ENCODE assay signal across 21 cellular contexts in the genomic region with DNA sequence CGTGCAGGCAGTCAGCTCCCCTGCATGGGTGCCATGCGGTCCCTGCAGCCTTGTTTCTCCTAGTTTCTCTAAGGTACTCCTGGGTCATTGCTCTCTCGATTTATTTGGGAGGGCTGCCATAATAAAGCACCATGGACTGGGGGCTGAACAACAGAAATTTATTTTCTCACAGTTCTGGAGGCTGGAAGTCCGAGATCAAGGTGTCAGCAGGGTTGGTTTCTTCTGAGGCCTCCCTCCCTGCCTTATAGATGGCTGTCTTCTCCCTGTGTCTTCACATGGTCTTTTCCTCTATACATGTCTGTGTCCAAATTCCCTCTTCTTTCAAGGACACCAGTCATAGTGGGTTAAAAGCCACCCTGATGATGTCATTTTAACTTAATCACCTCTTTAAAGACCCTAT. TPM values are rescaled to one million over a fixed set of nuclear protein-coding genes. Genes with fewer than 3 reads are reported as not detected.
DNase-seq lines count a peak whose midpoint lies in the region; ATAC-seq, FAIRE-seq and TF ChIP-seq lines count a peak whose summit lies in the region.
"Had no signal": no experiment of that assay in that cellular context is flagged by ENCODE, and none has a peak within 500 bp of the region (broad histone marks: within the 10 kb centered on the region; RNA-seq: fewer than 3 reads in every experiment).

No MANE protein-coding gene starts in this region.

- intact Hi-C loops in Right ventricle myocardium inferior (cut with DNase I) (no loop called here), kidney (cut with DNase I) (no loop called here), thyroid gland (cut with DNase I) (no loop called here)

- no peak for FAIRE-seq in kidney (lab: Jason Lieb, UNC)
- FAIRE-seq: GM12891, H54 had no signal

- no peak overlapping the region for H3K4me3 ChIP-seq in right atrium auricular region
- no peak overlapping the region for H3K4me3 ChIP-seq in RWPE2 (ENCODE audit: severe bottlenecking)
- H3K4me3 ChIP-seq in kidney (ENCODE audit: low read length in 2 of 2), result no peak overlapping the region
- no peak overlapping the region for H3K4me3 ChIP-seq in thyroid gland (replicated peaks in 1 of 3)
- H3K4me3 ChIP-seq: BLaER1 treated with 17β-estradiol and CSF1 and Interleukin-3, amounts not matched to agents 10 nM and 100 nM; transverse colon had no signal

- DNase-seq in right atrium auricular region (ENCODE audit: low spot score) (no peak), Right ventricle myocardium inferior (ENCODE audit: missing footprints) (no peak), RWPE2 (ENCODE audit: low spot score) (no peak), kidney (no peak), thyroid gland (no peak), NCI-H1105 treated with DMSO at 0.1 percent for 48 hours (lab: John Stamatoyannopoulos, UW) (no peak), NCI-H82 (lab: John Stamatoyannopoulos, UW) (no peak)
- DNase-seq: activated CD4-positive, alpha-beta memory T cell treated with anti-CD3 and anti-CD28 coated beads, Interleukin-2, amount 10 ng/mL, durations not matched to agents 7 days and 5 days; activated CD8-positive, alpha-beta memory T cell treated with anti-CD3 and anti-CD28 coated beads, Interleukin-2, amount 50 U/mL, for 4 hours; activated naive CD4-positive, alpha-beta T cell treated with anti-CD3 and anti-CD28 coated beads, Interleukin-2, amount 10 ng/mL, durations not matched to agents 7 days and 5 days; immature natural killer cell; mesenchymal stem cell; MV-4-11; NCI-H446 treated with DMSO at 0.1 percent for 48 hours; OCI-M1; stimulated activated CD4-positive, alpha-beta T cell treated with anti-CD3 and anti-CD28 coated beads, Interleukin-4, amount 100 ng/mL, for 24 hours; transverse colon had no signal

- TF ChIP-seq CTCF in right atrium auricular region (IDR thresholded peaks at IDR 0.05) (no peak), RWPE2 (IDR thresholded peaks at IDR 0.05; ENCODE audit: poor library complexity, severe bottlenecking) (no peak), kidney (IDR thresholded peaks at IDR 0.05; ENCODE audit: borderline replicate concordance, extremely low read depth, insufficient read depth) (no peak), thyroid gland (IDR thresholded peaks at IDR 0.05) (no peak)

- H3K36me3 ChIP-seq in right atrium auricular region (no peaks in the 10 kb centered on the region), RWPE2 (ENCODE audit: low read depth) (no peaks in the 10 kb centered on the region), kidney (ENCODE audit: control insufficient read depth in 1 of 2, insufficient read depth in 2 of 2, low read length in 2 of 2) (no peaks in the 10 kb centered on the region), thyroid gland (no peaks in the 10 kb centered on the region)
- H3K36me3 ChIP-seq: BLaER1 treated with 17β-estradiol and CSF1 and Interleukin-3, amounts not matched to agents 10 nM and 100 nM; transverse colon had no signal

- ATAC-seq in Right ventricle myocardium inferior (no peak), RWPE2 (ENCODE audit: low read depth) (no peak), HG03039 (IDR thresholded peaks at IDR 0.05; ENCODE audit: unreplicated experiment) (no peak)

- TF ChIP-seq POLR2A in thyroid gland (IDR thresholded peaks at IDR 0.05), result no peak

- no peak overlapping the region for H3K9ac ChIP-seq in kidney (ENCODE audit: low read length in 2 of 2)
- H3K9ac ChIP-seq: BLaER1 treated with 17β-estradiol and CSF1 and Interleukin-3, amounts not matched to agents 10 nM and 100 nM had no signal

- H3K27me3 ChIP-seq in right atrium auricular region (no peaks in the 10 kb centered on the region), RWPE2 (ENCODE audit: insufficient read depth, poor library complexity, severe bottlenecking) (no peaks in the 10 kb centered on the region), thyroid gland (no peaks in the 10 kb centered on the region)
- H3K27me3 ChIP-seq: BLaER1 treated with 17β-estradiol and CSF1 and Interleukin-3, amounts not matched to agents 10 nM and 100 nM; transverse colon had no signal

- H3K9me3 ChIP-seq in right atrium auricular region, result no peaks in the 10 kb centered on the region
- H3K9me3 ChIP-seq in RWPE2 (ENCODE audit: severe bottlenecking), result no peaks in the 10 kb centered on the region
- H3K9me3 ChIP-seq in kidney (ENCODE audit: control insufficient read depth in 1 of 2, low read length in 2 of 2), result no peaks in the 10 kb centered on the region
- no peaks in the 10 kb centered on the region for H3K9me3 ChIP-seq in thyroid gland
- H3K9me3 ChIP-seq: BLaER1 treated with 17β-estradiol and CSF1 and Interleukin-3, amounts not matched to agents 10 nM and 100 nM; transverse colon had no signal

- WGBS in thyroid gland, 2 donors, result 96 to 100% methylated on average over 4 of the region's 4 CpGs

- H3K27ac ChIP-seq in right atrium auricular region (peak overlapping the region; percentile 63 to 91), RWPE2 (ENCODE audit: poor library complexity, severe bottlenecking) (peak overlapping the region; percentile 64), kidney (ENCODE audit: low read depth in 2 of 2, low read length in 2 of 2) (peak overlapping the region; percentile 3 to 19), thyroid gland (peak overlapping the region; percentile 33 to 67 (median 57))
- H3K27ac ChIP-seq: BLaER1 treated with 17β-estradiol and CSF1 and Interleukin-3, amounts not matched to agents 10 nM and 100 nM had no signal

- H3K4me1 ChIP-seq in right atrium auricular region (peaks cover 0 to 55% of the 10 kb centered on the region in 2 donors), RWPE2 (ENCODE audit: insufficient read depth, poor library complexity, severe bottlenecking) (peaks cover 42% of the 10 kb centered on the region), kidney (ENCODE audit: control insufficient read depth in 1 of 2, insufficient read depth in 1 of 2, low read depth in 1 of 2, low read length in 2 of 2) (peaks cover 41 to 49% of the 10 kb centered on the region in 2 donors), thyroid gland (peaks cover 31 to 32% of the 10 kb centered on the region in 2 donors)

RNA-seq across cellular contexts. Expression of a gene that starts 40.5 kb away (rescaled TPM):
- total RNA-seq in right atrium auricular region (1,000 to 10,000 TPM in 1 of 2 donors, 100 to 1,000 TPM in 1; 425 to 1,004 TPM), Right ventricle myocardium inferior (2,083 TPM), kidney (1,810 TPM), thyroid gland (1,000 to 10,000 TPM in 1 of 4 donors, 100 to 1,000 TPM in 3; 393 to 1,147 (median 736) TPM)
- 4,316 TPM for polyA plus RNA-seq in kidney (ENCODE audit: insufficient read depth, low read depth, low replicate concordance)

Comparison
In these comparisons a context has a peak if more than half of its experiments do, and no peak if none do; other contexts are left out.
1. H3K27ac ChIP-seq: peak in every context shown above with its lines; median percentile 77 in right atrium auricular region; 64 in RWPE2; 57 in thyroid gland; 11 in kidney.